Comparison of ENCODE assay signal across 27 cellular contexts in the genomic region with DNA sequence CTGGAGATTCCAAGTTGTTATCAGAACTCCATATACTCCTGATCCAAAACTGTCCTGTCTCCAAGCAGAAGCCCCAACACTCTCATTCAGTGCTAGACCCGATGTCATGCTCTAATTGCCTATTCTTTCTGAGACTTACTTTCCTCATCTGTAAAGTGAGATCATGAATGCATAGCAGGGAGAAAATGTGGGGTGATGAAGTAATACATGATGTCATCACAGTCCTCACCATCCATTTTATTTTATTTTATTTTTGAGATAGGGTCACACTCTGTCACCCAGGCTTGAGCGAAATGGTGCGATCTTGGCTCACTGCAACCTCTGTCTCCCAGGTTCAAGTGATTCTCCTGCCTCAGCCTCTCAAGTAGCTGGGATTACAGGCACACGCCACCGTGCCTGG.
"Had no signal": no experiment of that assay in that cellular context is flagged by ENCODE, and none has a peak within 500 bp of the region (broad histone marks: within the 10 kb centered on the region; RNA-seq: fewer than 3 reads in every experiment).

No MANE protein-coding gene starts in this region.

- H3K9me3 ChIP-seq: stomach, suprapubic skin, testis, thoracic aorta, thyroid gland, tibial artery, tibial nerve, transverse colon, upper lobe of left lung, upper lobe of right lung, uterus, vagina had no signal

- H3K27ac ChIP-seq: stomach, suprapubic skin, testis, thoracic aorta, thyroid gland, tibial artery, tibial nerve, transverse colon, upper lobe of left lung, upper lobe of right lung, uterus, vagina had no signal

- FAIRE-seq: urothelium cell line had no signal

- H3K36me3 ChIP-seq: stomach, suprapubic skin, thoracic aorta, thyroid gland, tibial artery, tibial nerve, transverse colon, upper lobe of left lung, upper lobe of right lung, uterus, vagina had no signal

- H3K4me1 ChIP-seq: stomach, suprapubic skin, testis, thyroid gland, tibial artery, tibial nerve, transverse colon, upper lobe of left lung, upper lobe of right lung, uterus, vagina had no signal

- ATAC-seq: stimulated activated effector memory CD8-positive, alpha-beta T cell treated with anti-CD3 and anti-CD28 coated beads, Interleukin-12 subunit alpha, Interleukin-12 subunit beta, amount 100 ng/mL, for 72 hours; stimulated activated memory B cell treated with anti-CD40 and anti-IgM and Interleukin-4, amounts not matched to agents 10 μg/mL and 1 μg/mL and 100 μg/mL, for 72 hours; stimulated activated naive B cell treated with anti-CD40 and anti-IgM and Interleukin-4, amounts not matched to agents 10 μg/mL and 1 μg/mL and 100 μg/mL, for 72 hours; stimulated activated naive CD8-positive, alpha-beta T cell treated with anti-CD3 and anti-CD28 coated beads, Interleukin-15, amount 100 ng/mL, for 72 hours; stimulated activated naive CD8-positive, alpha-beta T cell treated with anti-CD3 and anti-CD28 coated beads, Interleukin-15, Interleukin-2, amounts not matched to agents 100 U/mL and 50 U/mL, for 24 hours; upper lobe of right lung had no signal

- DNase-seq: stimulated activated CD4-positive, alpha-beta T cell treated with anti-CD3 and anti-CD28 coated beads, Interleukin-2, amount 100 ng/mL, for 48 hours; stimulated activated CD4-positive, alpha-beta T cell treated with anti-CD3 and anti-CD28 coated beads, Interleukin-4, amount 100 ng/mL, for 1 hour; stimulated activated CD4-positive, alpha-beta T cell treated with anti-CD3 and anti-CD28 coated beads, Interleukin-4, amount 100 ng/mL, for 24 hours; stimulated activated CD4-positive, alpha-beta T cell treated with anti-CD3 and anti-CD28 coated beads, Interleukin-4, amount 100 ng/mL, for 4 hours; stimulated activated CD8-positive, alpha-beta memory T cell treated with anti-CD3 and anti-CD28 coated beads, Interleukin-4, amount 100 ng/mL, for 48 hours; stimulated activated naive B cell treated with anti-CD40 and anti-IgM and Interleukin-4, amounts not matched to agents 10 μg/mL and 1 μg/mL and 100 μg/mL, for 72 hours; stimulated activated naive CD4-positive, alpha-beta T cell; stimulated activated naive CD4-positive, alpha-beta T cell treated with Interleukin-2 at 50 U/mL for 16 hours; stimulated activated naive CD8-positive, alpha-beta T cell treated with anti-CD3 and anti-CD28 coated beads, Interleukin-15, amount 100 ng/mL, for 72 hours; stimulated activated naive CD8-positive, alpha-beta T cell treated with anti-CD3 and anti-CD28 coated beads, Interleukin-15, Interleukin-2, amounts not matched to agents 100 U/mL and 50 U/mL, for 24 hours; stomach; substantia nigra; testis; thyroid gland; tibial artery; transverse colon; trophoblast cell; upper lobe of left lung; upper lobe of right lung; uterus had no signal

- H3K27me3 ChIP-seq: stomach, suprapubic skin, testis, thyroid gland, tibial artery, tibial nerve, transverse colon, upper lobe of left lung, upper lobe of right lung, uterus, vagina had no signal

- H3K4me3 ChIP-seq: stomach, suprapubic skin, testis, thoracic aorta, thyroid gland, tibial artery, tibial nerve, transverse colon, upper lobe of left lung, upper lobe of right lung, uterus, vagina had no signal
